Comparison of ENCODE assay signal across 9 cellular contexts in genomic region chr13:36530861-36531590, GRCh38.
"Had no signal": no experiment of that assay in that cellular context is flagged by ENCODE, and none has a peak within 500 bp of the region (broad histone marks: within the 10 kb centered on the region; RNA-seq: fewer than 3 reads in every experiment).

No MANE protein-coding gene starts in this region.

- H3K4me1 ChIP-seq: uterus had no signal

- H3K9me3 Mint-ChIP-seq: activated naive CD4-positive, alpha-beta T cell treated with anti-CD3 and anti-CD28 coated beads for 36 hours had no signal

- H3K36me3 Mint-ChIP-seq: naive thymus-derived CD4-positive, alpha-beta T cell; stimulated activated memory B cell treated with anti-CD40 and anti-IgM and Interleukin-4, amounts not matched to agents 10 μg/mL and 1 μg/mL and 100 μg/mL, for 72 hours had no signal

- H3K36me3 ChIP-seq: esophagus squamous epithelium, tibial nerve, uterus had no signal

- H3K27me3 Mint-ChIP-seq: stimulated activated memory B cell treated with anti-CD40 and anti-IgM and Interleukin-4, amounts not matched to agents 10 μg/mL and 1 μg/mL and 100 μg/mL, for 72 hours had no signal

- DNase-seq: activated naive CD4-positive, alpha-beta T cell treated with anti-CD3 and anti-CD28 coated beads for 36 hours; activated T-cell treated with anti-CD3 and anti-CD28 coated beads for 4 hours; esophagus squamous epithelium; naive thymus-derived CD4-positive, alpha-beta T cell; retina had no signal

- H3K27ac Mint-ChIP-seq: activated naive CD4-positive, alpha-beta T cell treated with anti-CD3 and anti-CD28 coated beads for 36 hours; naive thymus-derived CD4-positive, alpha-beta T cell; stimulated activated memory B cell treated with anti-CD40 and anti-IgM and Interleukin-4, amounts not matched to agents 10 μg/mL and 1 μg/mL and 100 μg/mL, for 72 hours had no signal

- H3K9me3 ChIP-seq: esophagus squamous epithelium, uterus had no signal

- H3K4me1 Mint-ChIP-seq: naive thymus-derived CD4-positive, alpha-beta T cell; stimulated activated memory B cell treated with anti-CD40 and anti-IgM and Interleukin-4, amounts not matched to agents 10 μg/mL and 1 μg/mL and 100 μg/mL, for 72 hours had no signal

- ATAC-seq: naive thymus-derived CD4-positive, alpha-beta T cell; stimulated activated memory B cell treated with anti-CD40 and anti-IgM and Interleukin-4, amounts not matched to agents 10 μg/mL and 1 μg/mL and 100 μg/mL, for 72 hours had no signal

- H3K27ac ChIP-seq: esophagus squamous epithelium, hepatocyte, tibial nerve, uterus had no signal

- H3K4me3 ChIP-seq: esophagus squamous epithelium, hepatocyte, tibial nerve, uterus had no signal

- H3K4me3 Mint-ChIP-seq: activated naive CD4-positive, alpha-beta T cell treated with anti-CD3 and anti-CD28 coated beads for 36 hours; naive thymus-derived CD4-positive, alpha-beta T cell; stimulated activated memory B cell treated with anti-CD40 and anti-IgM and Interleukin-4, amounts not matched to agents 10 μg/mL and 1 μg/mL and 100 μg/mL, for 72 hours had no signal
